In the genomic region with DNA sequence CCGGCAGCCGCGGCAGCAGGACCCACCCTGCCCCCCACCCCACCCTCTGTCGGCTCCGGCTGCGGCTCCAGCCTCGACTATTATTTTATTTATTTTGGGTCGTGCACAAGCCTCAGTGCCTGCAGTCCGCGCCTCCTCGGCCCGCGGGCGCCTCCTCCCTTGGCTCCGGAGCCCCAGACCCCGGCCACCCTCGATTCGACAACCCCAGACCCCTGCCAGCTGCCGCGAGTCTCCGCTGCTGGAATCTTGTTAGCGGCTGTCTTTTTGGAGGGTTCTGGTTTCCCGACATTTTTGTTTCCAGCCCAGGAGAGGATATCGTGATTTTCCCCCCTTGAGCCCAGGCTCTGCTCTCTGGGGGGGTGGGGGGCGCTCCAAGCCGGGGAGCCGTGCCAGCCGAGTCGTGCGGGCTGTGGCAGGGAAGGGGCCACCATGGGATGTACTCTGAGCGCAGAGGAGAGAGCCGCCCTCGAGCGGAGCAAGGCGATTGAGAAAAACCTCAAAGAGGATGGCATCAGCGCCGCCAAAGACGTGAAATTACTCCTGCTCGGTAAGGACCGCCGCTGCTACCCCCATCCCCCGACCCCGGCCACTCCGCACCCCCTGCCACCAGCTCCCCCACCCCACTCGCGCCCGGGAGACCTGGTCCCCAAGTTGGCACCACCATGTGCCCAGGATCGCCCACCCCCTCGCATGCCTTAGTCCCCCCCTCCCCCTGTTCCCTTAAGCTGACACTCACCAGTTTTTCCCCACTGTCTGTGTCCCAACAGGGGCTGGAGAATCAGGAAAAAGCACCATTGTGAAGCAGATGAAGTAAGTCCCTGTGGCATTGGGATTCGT, we compare ENCODE assay signal across 9 cellular contexts. TPM values are rescaled to one million over a fixed set of nuclear protein-coding genes. Genes with fewer than 3 reads are reported as not detected.
A peak's percentile ranks its signal among the peaks of the same experiment; 100 is the strongest.
DNase-seq lines count a peak whose midpoint lies in the region; ATAC-seq, FAIRE-seq and TF ChIP-seq lines count a peak whose summit lies in the region.
"Had no signal": no experiment of that assay in that cellular context is flagged by ENCODE, and none has a peak within 500 bp of the region (broad histone marks: within the 10 kb centered on the region; RNA-seq: fewer than 3 reads in every experiment).

No MANE protein-coding gene starts in this region.

- TF ChIP-seq RAD21 in HepG2 (CRISPR knock-in tag; IDR thresholded peaks at IDR 0.05) = no peak

- WGBS in HepG2 (ENCODE audit: low lambda C conversion rate) = 21% methylated on average over 38 of the region's 50 CpGs
- WGBS in suprapubic skin = under 1% methylated on average over 36 of the region's 50 CpGs

- in situ Hi-C loops in HepG2 (cut with HindIII; ENCODE audit: extremely low pct_ligation_motif_present, low pct_unique_long_range_greater_than_20kb) = no loop called here

- H3K4me3 ChIP-seq in HepG2 (replicated peaks in 1 of 3; ENCODE audit: insufficient read depth in 1 of 3, low read depth in 2 of 3, low read length in 3 of 3) (peak overlapping the region in 2 of 3 experiments; percentile 60 to 70; a peak in 4 of 6 replicates), suprapubic skin (peak overlapping the region; percentile 70), PC-3 (ENCODE audit: low read length) (no peak overlapping the region)

- H3K4me1 Mint-ChIP-seq in activated naive CD4-positive, alpha-beta T cell treated with anti-CD3 and anti-CD28 coated beads, Interleukin-2, amount 50 U/mL, for 24 hours = peaks cover 22% of the 10 kb centered on the region

- H3F3A ChIP-seq in PC-3 (ENCODE audit: low read length, unreplicated experiment) = no peaks in the 10 kb centered on the region

- no peaks in the 10 kb centered on the region for H3K36me3 Mint-ChIP-seq in activated naive CD4-positive, alpha-beta T cell treated with anti-CD3 and anti-CD28 coated beads, Interleukin-2, amount 50 U/mL, for 24 hours

- no peak overlapping the region for H3K27ac Mint-ChIP-seq in activated naive CD4-positive, alpha-beta T cell treated with anti-CD3 and anti-CD28 coated beads, Interleukin-2, amount 50 U/mL, for 24 hours

- peaks cover 36% of the 10 kb centered on the region for H3K27me3 Mint-ChIP-seq in activated naive CD4-positive, alpha-beta T cell treated with anti-CD3 and anti-CD28 coated beads, Interleukin-2, amount 50 U/mL, for 24 hours

- CTCF ChIA-PET in HepG2 (lab: Yijun Ruan, JAX; ENCODE audit: low intra/inter-chr PET ratio, low total read pairs) (no interaction called here), PC-3 (lab: Charles Lee) (interaction anchor here (0.6 kb wide), 1 partner anchor 618 kb away, joined by 5 read pairs; no protein-coding TSS in a partner anchor)

- no peaks in the 10 kb centered on the region for H3K4me1 ChIP-seq in HepG2 (ENCODE audit: insufficient read depth, low read length)
- peaks cover 31% of the 10 kb centered on the region for H3K4me1 ChIP-seq in suprapubic skin
- no peaks in the 10 kb centered on the region for H3K4me1 ChIP-seq in PC-3 (ENCODE audit: insufficient read depth, low read length)

- ATAC-seq in HepG2 = no peak
- ATAC-seq in HG02884 (IDR thresholded peaks at IDR 0.05; ENCODE audit: unreplicated experiment) = no peak
- no peak for ATAC-seq in PC-3

- H3K9ac ChIP-seq in HepG2 (ENCODE audit: insufficient read depth, low read depth, low read length) (no peak overlapping the region), PC-3 (ENCODE audit: low read length) (no peak overlapping the region)

- H3K79me2 ChIP-seq in HepG2 (ENCODE audit: insufficient read depth, low read length) = no peaks in the 10 kb centered on the region
- no peaks in the 10 kb centered on the region for H3K79me2 ChIP-seq in PC-3 (ENCODE audit: low read length)

- H4K20me1 ChIP-seq in HepG2 (ENCODE audit: insufficient read depth, low read length) (no peaks in the 10 kb centered on the region), PC-3 (ENCODE audit: low read length) (no peaks in the 10 kb centered on the region)

- no peaks in the 10 kb centered on the region for H3K36me3 ChIP-seq in HepG2 (replicated peaks in 1 of 2; ENCODE audit: control insufficient read depth in 1 of 2, insufficient read depth in 2 of 2, low read length in 2 of 2)
- H3K36me3 ChIP-seq in suprapubic skin = no peaks in the 10 kb centered on the region
- no peaks in the 10 kb centered on the region for H3K36me3 ChIP-seq in PC-3 (ENCODE audit: low read depth, low read length)

- no peak for TF ChIP-seq POLR2A in HepG2 (IDR thresholded peaks at IDR 0.05; ENCODE audit: insufficient read depth in 1 of 2, low read depth in 2 of 2, low read length in 2 of 2)
- TF ChIP-seq POLR2A in suprapubic skin (IDR thresholded peaks at IDR 0.05) = no peak

- H3K9me3 ChIP-seq in HepG2 (ENCODE audit: low read length) = no peaks in the 10 kb centered on the region
- H3K9me3 ChIP-seq in suprapubic skin = no peaks in the 10 kb centered on the region
- no peaks in the 10 kb centered on the region for H3K9me3 ChIP-seq in PC-3 (ENCODE audit: low read length)

- intact Hi-C loops in HepG2 (cut with micrococcal nuclease; ENCODE audit: unreplicated experiment) (no loop called here), PC-3 (cut with micrococcal nuclease) (no loop called here)

- no peaks in the 10 kb centered on the region for H3K9me3 Mint-ChIP-seq in activated naive CD4-positive, alpha-beta T cell treated with anti-CD3 and anti-CD28 coated beads, Interleukin-2, amount 50 U/mL, for 24 hours

- peaks cover 16 to 57% of the 10 kb centered on the region in 2 experiments for H3K27me3 ChIP-seq in HepG2 (ENCODE audit: control insufficient read depth in 1 of 2, insufficient read depth in 2 of 2, low read length in 2 of 2)
- H3K27me3 ChIP-seq in suprapubic skin = peaks cover 63% of the 10 kb centered on the region
- H3K27me3 ChIP-seq in PC-3 (ENCODE audit: low read length) = peaks cover 77% of the 10 kb centered on the region

- no peaks in the 10 kb centered on the region for H3K9me2 ChIP-seq in PC-3 (replicated peaks; ENCODE audit: low read length)

- H3K27ac ChIP-seq in HepG2 (ENCODE audit: extremely low read length, insufficient read depth, low read length) = no peak overlapping the region
- no peak overlapping the region for H3K27ac ChIP-seq in suprapubic skin
- no peak overlapping the region for H3K27ac ChIP-seq in PC-3 (ENCODE audit: low read length)

- peak overlapping the region; percentile 65 for H3K4me3 Mint-ChIP-seq in activated naive CD4-positive, alpha-beta T cell treated with anti-CD3 and anti-CD28 coated beads, Interleukin-2, amount 50 U/mL, for 24 hours

- TF ChIP-seq CTCF in HepG2 (CRISPR knock-in tag; IDR thresholded peaks at IDR 0.05) (no peak), suprapubic skin (IDR thresholded peaks at IDR 0.05) (no peak), PC-3 (conservative IDR thresholded peaks at IDR 0.05; ENCODE audit: low read depth, low read length) (no peak)

- no peak overlapping the region for H2AFZ ChIP-seq in HepG2 (ENCODE audit: low read length)
- no peak overlapping the region for H2AFZ ChIP-seq in PC-3 (ENCODE audit: low read length)

- H3K4me2 ChIP-seq in HepG2 (ENCODE audit: low read depth, low read length) (0 out of 2 replicates have a peak overlapping the region, but pooled peaks have one; percentile 62), PC-3 (ENCODE audit: low read length) (no peak overlapping the region)

- POLR2A ChIA-PET in HepG2 (lab: Yijun Ruan, JAX) = no interaction called here
- POLR2A ChIA-PET in PC-3 (lab: Charles Lee; ENCODE audit: unreplicated experiment) = no interaction called here

- no peak for FAIRE-seq in HepG2 (lab: Jason Lieb, UNC)

- peak; percentile 28 to 60 for DNase-seq in NCI-H524 (lab: John Stamatoyannopoulos, UW)
- no peak for DNase-seq in NCI-H524 treated with DMSO at 0.1 percent for 48 hours (lab: John Stamatoyannopoulos, UW)
- no peak for DNase-seq in HepG2 (ENCODE audit: low spot score)
- DNase-seq in suprapubic skin (ENCODE audit: low spot score in 2 of 2) = no peak
- no peak for DNase-seq in PC-3
- no peak for DNase-seq in SK-N-DZ (ENCODE audit: low spot score)

- TF ChIP-seq EP300 in HepG2 (IDR thresholded peaks at IDR 0.05; ENCODE audit: low read depth in 2 of 2, low read length in 2 of 2) (no peak), HepG2 (CRISPR knock-in tag; IDR thresholded peaks at IDR 0.05; ENCODE audit: borderline replicate concordance) (no peak), suprapubic skin (IDR thresholded peaks at IDR 0.05) (no peak)

- BruUV-seq in HepG2 (replicated peaks; lab: Mats Ljungman, UMichigan) (no TSS peak), PC-3 (replicated peaks; lab: Mats Ljungman, UMichigan) (no TSS peak)

TF ChIP-seq in HepG2, 621 proteins besides CTCF, POLR2A, EP300 and RAD21 (continues in another document):
- TF ChIP-seq ZBTB1 (CRISPR knock-in tag; IDR thresholded peaks at IDR 0.05; ENCODE audit: borderline replicate concordance) = no peak
- TF ChIP-seq PRMT3 (CRISPR knock-in tag; IDR thresholded peaks at IDR 0.05; ENCODE audit: borderline replicate concordance, low read depth) = no peak
- no peak for TF ChIP-seq ARNTL (CRISPR knock-in tag; IDR thresholded peaks at IDR 0.05)
- no peak for TF ChIP-seq CHD2 (IDR thresholded peaks at IDR 0.05; ENCODE audit: low read depth, low read length)
- TF ChIP-seq NR3C1 (CRISPR knock-in tag; IDR thresholded peaks at IDR 0.05) = no peak
- TF ChIP-seq TMF1 (CRISPR knock-in tag; IDR thresholded peaks at IDR 0.05; ENCODE audit: low read depth) = no peak

RNA-seq across cellular contexts. Expression of a gene that starts 0.7 kb away (rescaled TPM):
- total RNA-seq in HepG2 (2016; rRNA removed; fragmentation: Illumina TruSeq; extraction: Trizol) (not detected in 2 replicates), suprapubic skin (1 to 10 TPM; 2.4 to 7.6 (median 5.8) TPM), PC-3 (2014; rRNA removed) (not detected in 2 replicates)
- not detected in 2 replicates for total RNA-seq in HepG2 (2016; cell fraction: cytosol; rRNA removed; fragmentation: Illumina TruSeq; extraction: Trizol; ENCODE audit: low read depth)
- total RNA-seq in HepG2 (2016; cell fraction: insoluble cytoplasmic fraction; rRNA removed; fragmentation: Illumina TruSeq; extraction: Trizol) = not detected in 2 replicates
- total RNA-seq in HepG2 (2016; cell fraction: membrane; rRNA removed; fragmentation: Illumina TruSeq; extraction: Trizol) = not detected in 2 replicates
- not detected in 2 replicates for total RNA-seq in HepG2 (2016; cell fraction: nucleus; rRNA removed; fragmentation: Illumina TruSeq; extraction: Trizol)
- polyA plus RNA-seq in HepG2 (2011; rRNA removed) = not detected in 2 replicates
- 0.01 TPM in 1 of 2 replicates, not detected in the other for polyA plus RNA-seq in HepG2 (2011; cell fraction: cytosol; rRNA removed)
- polyA plus RNA-seq in HepG2 (2011; cell fraction: nucleus; rRNA removed) = 0.03 TPM in 1 of 2 replicates, not detected in the other
- polyA plus RNA-seq in HepG2 (2012) = 0.03 and 0.07 TPM in 2 replicates
- not detected in 2 replicates for polyA plus RNA-seq in HepG2 (2016; cell fraction: cytosol; fragmentation: Illumina TruSeq; extraction: Trizol; ENCODE audit: low read depth)
- polyA plus RNA-seq in HepG2 (2016; cell fraction: insoluble cytoplasmic fraction; fragmentation: Illumina TruSeq; extraction: Trizol; ENCODE audit: low read depth) = not detected in 2 replicates
- 0.13 TPM in 1 of 2 replicates, not detected in the other for polyA plus RNA-seq in HepG2 (2016; cell fraction: membrane; fragmentation: Illumina TruSeq; extraction: Trizol; ENCODE audit: low read depth)
- not detected in 2 replicates for polyA plus RNA-seq in HepG2 (2016; cell fraction: nucleus; fragmentation: Illumina TruSeq; extraction: Trizol; ENCODE audit: insufficient read depth, low read depth)
- 0.28 TPM in 1 of 2 replicates, not detected in the other for polyA minus RNA-seq in HepG2 (2011; rRNA and poly(A)+ RNA removed; ENCODE audit: low replicate concordance)
- not detected in 2 replicates for polyA minus RNA-seq in HepG2 (2011; cell fraction: cytosol; rRNA and poly(A)+ RNA removed)
- not detected in 2 replicates for polyA minus RNA-seq in HepG2 (2011; cell fraction: nucleus; rRNA and poly(A)+ RNA removed)
- 12.0 and 12.6 TPM in 2 replicates for polyA plus RNA-seq in SK-N-DZ (2014; cell fraction: cytosol; rRNA removed)
- polyA plus RNA-seq in SK-N-DZ (2014; cell fraction: nucleus; rRNA removed) = 8.0 and 22.4 TPM in 2 replicates
- total RNA-seq: lung microvascular endothelial cell had no signal

Comparison
In these comparisons a context has a peak if more than half of its experiments do, and no peak if none do; other contexts are left out.
1. DNase-seq: peak in NCI-H524 (2 of 2); none in NCI-H524 treated with DMSO at 0.1 percent for 48 hours (single experiment), HepG2 (single experiment), suprapubic skin (0 of 2), PC-3 (single experiment) and SK-N-DZ (single experiment).